In genomic region chr15:75698399-75698747, GRCh38 we compare ENCODE assay signal across 19 cellular contexts. TPM values are rescaled to one million over a fixed set of nuclear protein-coding genes. Genes with fewer than 3 reads are reported as not detected.
"Had no signal": no experiment of that assay in that cellular context is flagged by ENCODE, and none has a peak within 500 bp of the region (broad histone marks: within the 10 kb centered on the region; RNA-seq: fewer than 3 reads in every experiment).

No MANE protein-coding gene starts in this region.

- H3K4me3 ChIP-seq: dorsolateral prefrontal cortex, left lung, psoas muscle, spleen, thyroid gland had no signal

- H3K27me3 ChIP-seq: dorsolateral prefrontal cortex, thyroid gland had no signal

- H3K27ac ChIP-seq: left lung, psoas muscle, spleen, thyroid gland had no signal

- H3K9me3 ChIP-seq: left lung, psoas muscle, spleen, thyroid gland had no signal

- H3K36me3 ChIP-seq: left lung, spleen, thyroid gland had no signal

- ATAC-seq: activated CD8-positive, alpha-beta T cell treated with anti-CD3 and anti-CD28 coated beads, Interleukin-2, amount 10 ng/mL, durations not matched to agents 7 days and 5 days; activated T-cell treated with anti-CD3 and anti-CD28 coated beads, Interleukin-2, amount 50 U/mL, for 72 hours; left lung; psoas muscle; sciatic nerve; WTC11 had no signal

- DNase-seq: activated CD4-positive, alpha-beta T cell treated with anti-CD3 and anti-CD28 coated beads for 48 hours; activated CD8-positive, alpha-beta memory T cell treated with anti-CD3 and anti-CD28 coated beads, Interleukin-2, amount 50 U/mL, for 4 hours; activated CD8-positive, alpha-beta T cell treated with anti-CD3 and anti-CD28 coated beads, Interleukin-2, amount 10 ng/mL, durations not matched to agents 7 days and 5 days; activated gamma-delta T cell; activated naive CD8-positive, alpha-beta T cell treated with anti-CD3 and anti-CD28 coated beads for 36 hours; activated T-cell treated with anti-CD3 and anti-CD28 coated beads, Interleukin-2, amount 50 U/mL, for 72 hours; dorsolateral prefrontal cortex; erythroblast; glutamatergic neuron; hypothalamus; kidney; left lung; mesenchymal stem cell; psoas muscle; spleen; T-helper 2 cell; thyroid gland had no signal

RNA-seq across cellular contexts. Expression of gene CSPG4, which starts 14.3 kb away (rescaled TPM):
- total RNA-seq: activated CD8-positive, alpha-beta T cell treated with anti-CD3 and anti-CD28 coated beads, Interleukin-2, amount 10 ng/mL, durations not matched to agents 7 days and 5 days; activated naive CD8-positive, alpha-beta T cell treated with anti-CD3 and anti-CD28 coated beads for 36 hours; activated T-cell treated with anti-CD3 and anti-CD28 coated beads, Interleukin-2, amount 50 U/mL, for 72 hours had no signal
